ENCODE assay signal across 28 cellular contexts in the genomic region with DNA sequence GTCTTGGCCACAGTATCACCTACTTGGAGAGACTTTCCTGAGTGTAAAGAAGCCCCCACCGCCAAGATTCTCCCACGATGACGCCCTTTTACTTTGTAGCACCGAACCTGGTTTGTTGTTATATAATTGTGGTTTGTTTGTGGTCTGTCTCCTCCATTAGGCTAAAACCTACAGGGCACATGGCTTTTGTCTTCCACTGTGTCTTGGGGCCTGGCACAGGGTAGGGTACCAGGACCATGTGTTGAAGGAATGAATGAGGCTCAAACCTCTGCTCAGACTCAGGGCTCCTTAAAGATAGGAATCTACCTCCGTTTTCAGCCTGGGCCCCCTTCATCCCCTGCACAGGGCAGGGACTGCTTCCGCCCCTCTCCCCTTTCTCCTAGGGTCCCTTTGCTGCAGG. TPM values are rescaled to one million over a fixed set of nuclear protein-coding genes. Genes with fewer than 3 reads are reported as not detected.
DNase-seq lines count a peak whose midpoint lies in the region; ATAC-seq and TF ChIP-seq lines count a peak whose summit lies in the region.
"Had no signal": no experiment of that assay in that cellular context is flagged by ENCODE, and none has a peak within 500 bp of the region (broad histone marks: within the 10 kb centered on the region; RNA-seq: fewer than 3 reads in every experiment).

No MANE protein-coding gene starts in this region.

- H3K79me2 ChIP-seq in neural progenitor cell (ENCODE audit: low read depth) = no peaks in the 10 kb centered on the region

- H3K36me3 Mint-ChIP-seq in CD4-positive, alpha-beta T cell (ENCODE audit: low read depth) = no peaks in the 10 kb centered on the region
- H3K36me3 Mint-ChIP-seq in central memory CD8-positive, alpha-beta T cell (ENCODE audit: insufficient read depth) = peaks cover 7% of the 10 kb centered on the region
- no peaks in the 10 kb centered on the region for H3K36me3 Mint-ChIP-seq in neural progenitor cell
- H3K36me3 Mint-ChIP-seq: activated CD8-positive, alpha-beta memory T cell treated with anti-CD3 and anti-CD28 coated beads, Interleukin-2, amount 10 ng/mL, durations not matched to agents 7 days and 5 days; WTC11 had no signal

- H3K9me3 ChIP-seq in CD4-positive, alpha-beta T cell (ENCODE audit: control insufficient read depth, low read length) = no peaks in the 10 kb centered on the region
- H3K9me3 ChIP-seq in neural progenitor cell (ENCODE audit: low read depth) = no peaks in the 10 kb centered on the region
- H3K9me3 ChIP-seq: breast epithelium, colonic mucosa, neutrophil had no signal

- H3K4me1 ChIP-seq in neural progenitor cell = peaks cover 68% of the 10 kb centered on the region
- H3K4me1 ChIP-seq: breast epithelium, colonic mucosa, tibial nerve had no signal

- no peaks in the 10 kb centered on the region for H3K27me3 ChIP-seq in CD4-positive, alpha-beta T cell (ENCODE audit: control insufficient read depth, insufficient read depth, low read length)
- H3K27me3 ChIP-seq in neural progenitor cell = no peaks in the 10 kb centered on the region
- H3K27me3 ChIP-seq: colonic mucosa had no signal

- no peak for DNase-seq in CD4-positive, alpha-beta T cell
- DNase-seq in Jurkat, Clone E6-1 (ENCODE audit: low read depth, low spot score) = peak; percentile 37
- no peak for DNase-seq in central memory CD8-positive, alpha-beta T cell (ENCODE audit: low spot score in 2 of 2)
- no peak for DNase-seq in neural progenitor cell (ENCODE audit: low spot score)
- no peak for DNase-seq in activated CD8-positive, alpha-beta memory T cell treated with anti-CD3 and anti-CD28 coated beads, Interleukin-2, amount 50 U/mL, for 48 hours
- DNase-seq in stimulated activated CD4-positive, alpha-beta T cell treated with anti-CD3 and anti-CD28 coated beads, Interleukin-4, amount 100 ng/mL, for 1 hour = no peak
- DNase-seq: ACHN; activated CD8-positive, alpha-beta memory T cell treated with anti-CD3 and anti-CD28 coated beads, Interleukin-2, amount 10 ng/mL, durations not matched to agents 7 days and 5 days; activated naive CD4-positive, alpha-beta T cell treated with anti-CD3 and anti-CD28 coated beads, Interleukin-2, amount 50 U/mL, for 16 hours; Calu3; colonic mucosa; DMS79 treated with DMSO at 0.1 percent for 48 hours; effector CD8-positive, alpha-beta T cell; GF-D8; HFFc6; NCI-H1092 treated with DMSO at 0.1 percent for 48 hours; NCI-H187; NCI-H2171 had no signal

- peaks cover 39% of the 10 kb centered on the region for H3K4me1 Mint-ChIP-seq in CD4-positive, alpha-beta T cell (ENCODE audit: low read depth)
- peaks cover 38% of the 10 kb centered on the region for H3K4me1 Mint-ChIP-seq in central memory CD8-positive, alpha-beta T cell
- peaks cover 86% of the 10 kb centered on the region for H3K4me1 Mint-ChIP-seq in neural progenitor cell

- TF ChIP-seq CTCF in CD4-positive, alpha-beta T cell (IDR thresholded peaks at IDR 0.05) = no peak
- no peak for TF ChIP-seq CTCF in neural progenitor cell (IDR thresholded peaks at IDR 0.05)

- H3K27ac ChIP-seq in CD4-positive, alpha-beta T cell (ENCODE audit: low read depth, low read length) = no peak overlapping the region
- no peak overlapping the region for H3K27ac ChIP-seq in neural progenitor cell
- H3K27ac ChIP-seq: breast epithelium, colonic mucosa, neutrophil, tibial nerve had no signal

- no peak overlapping the region for H3K9ac ChIP-seq in neural progenitor cell

- H3K27ac Mint-ChIP-seq in CD4-positive, alpha-beta T cell = peak overlapping the region; percentile 45
- peak overlapping the region; percentile 53 for H3K27ac Mint-ChIP-seq in central memory CD8-positive, alpha-beta T cell (ENCODE audit: low read depth)
- peak overlapping the region; percentile 85 for H3K27ac Mint-ChIP-seq in neural progenitor cell
- H3K27ac Mint-ChIP-seq: activated CD8-positive, alpha-beta memory T cell treated with anti-CD3 and anti-CD28 coated beads, Interleukin-2, amount 10 ng/mL, durations not matched to agents 7 days and 5 days; HFFc6; WTC11 had no signal

- H2AFZ ChIP-seq in neural progenitor cell (replicated peaks) = no peak overlapping the region

- no peaks in the 10 kb centered on the region for H4K20me1 ChIP-seq in neural progenitor cell (ENCODE audit: low read depth)

- intact Hi-C loops in CD4-positive, alpha-beta T cell (cut with DNase I, micrococcal nuclease) = no loop called here

- H3K4me3 Mint-ChIP-seq in CD4-positive, alpha-beta T cell = no peak overlapping the region
- H3K4me3 Mint-ChIP-seq in central memory CD8-positive, alpha-beta T cell = no peak overlapping the region
- H3K4me3 Mint-ChIP-seq in neural progenitor cell = peak overlapping the region; percentile 19
- H3K4me3 Mint-ChIP-seq: activated CD8-positive, alpha-beta memory T cell treated with anti-CD3 and anti-CD28 coated beads, Interleukin-2, amount 10 ng/mL, durations not matched to agents 7 days and 5 days; HFFc6 had no signal

- no peak overlapping the region for H3K4me3 ChIP-seq in Jurkat, Clone E6-1 (ENCODE audit: low read length)
- no peak overlapping the region for H3K4me3 ChIP-seq in neural progenitor cell
- H3K4me3 ChIP-seq: breast epithelium, colonic mucosa, K562, smooth muscle cell, tibial nerve had no signal

- peak overlapping the region; percentile 69 for H3K4me2 ChIP-seq in neural progenitor cell
- H3K4me2 ChIP-seq: smooth muscle cell had no signal

- ATAC-seq in CD4-positive, alpha-beta T cell (ENCODE audit: poor library complexity) = peak; percentile 22
- peak; percentile 53 for ATAC-seq in central memory CD8-positive, alpha-beta T cell (replicated peaks; ENCODE audit: extremely low read depth, poor library complexity, severe bottlenecking)
- ATAC-seq in GM18909 (IDR thresholded peaks at IDR 0.05; ENCODE audit: poor library complexity, unreplicated experiment) (no peak), HG02852 (IDR thresholded peaks at IDR 0.05; ENCODE audit: unreplicated experiment) (no peak)
- ATAC-seq: activated CD8-positive, alpha-beta memory T cell treated with anti-CD3 and anti-CD28 coated beads, Interleukin-2, amount 10 ng/mL, durations not matched to agents 7 days and 5 days; K562; left lobe of liver; right cardiac atrium; WTC11 had no signal

- no peaks in the 10 kb centered on the region for H3K36me3 ChIP-seq in neural progenitor cell
- H3K36me3 ChIP-seq: breast epithelium, colonic mucosa, neutrophil, tibial nerve had no signal

- CTCF ChIA-PET in CD4-positive, alpha-beta T cell (lab: Charles Lee) = no interaction called here

- POLR2A ChIA-PET in CD4-positive, alpha-beta T cell (lab: Charles Lee) = interaction anchor here (0.9 to 2.2 kb wide), 4 partner anchors 41 to 59 kb away, joined by 3 to 13 read pairs (median 3); partner anchors contain the start of gene CCDC167

- H3F3A ChIP-seq in neural progenitor cell (ENCODE audit: low read depth) = peaks cover 51% of the 10 kb centered on the region

- no peaks in the 10 kb centered on the region for H3K9me3 Mint-ChIP-seq in CD4-positive, alpha-beta T cell
- H3K9me3 Mint-ChIP-seq in central memory CD8-positive, alpha-beta T cell = no peaks in the 10 kb centered on the region
- H3K9me3 Mint-ChIP-seq in neural progenitor cell = peaks cover 4% of the 10 kb centered on the region
- H3K9me3 Mint-ChIP-seq: HFFc6 had no signal

- no peaks in the 10 kb centered on the region for H3K27me3 Mint-ChIP-seq in CD4-positive, alpha-beta T cell
- no peaks in the 10 kb centered on the region for H3K27me3 Mint-ChIP-seq in central memory CD8-positive, alpha-beta T cell
- peaks cover 17% of the 10 kb centered on the region for H3K27me3 Mint-ChIP-seq in neural progenitor cell (ENCODE audit: insufficient read depth, low read depth)

RNA-seq across cellular contexts. Expression of gene CCDC167, which starts 59.4 kb away (rescaled TPM):
- total RNA-seq in CD4-positive, alpha-beta T cell = 1 to 10 TPM; 7.3 to 8.0 TPM
- 149 TPM for polyA plus RNA-seq in Jurkat, Clone E6-1 (2012; ENCODE audit: insufficient read depth, insufficient read length)
- total RNA-seq in neural progenitor cell (ENCODE audit: low replicate concordance) = 30.4 and 56.5 TPM in 2 replicates

Comparison
In these comparisons a context has a peak if more than half of its experiments do, and no peak if none do; other contexts are left out.
1. ATAC-seq: peak in CD4-positive, alpha-beta T cell (single experiment) and central memory CD8-positive, alpha-beta T cell (single experiment); none in GM18909 (single experiment) and HG02852 (single experiment).
2. Peak in every context shown above with its lines, with median percentiles within 50 percentile points of each other: H3K27ac Mint-ChIP-seq.